10 cellular contexts compared by ENCODE assay signal in genomic region chr12:122116707-122117535, GRCh38. TPM values are rescaled to one million over a fixed set of nuclear protein-coding genes. Genes with fewer than 3 reads are reported as not detected.
A peak's percentile ranks its signal among the peaks of the same experiment; 100 is the strongest.
DNase-seq lines count a peak whose midpoint lies in the region; ATAC-seq, FAIRE-seq and TF ChIP-seq lines count a peak whose summit lies in the region.
"Had no signal": no experiment of that assay in that cellular context is flagged by ENCODE, and none has a peak within 500 bp of the region (broad histone marks: within the 10 kb centered on the region; RNA-seq: fewer than 3 reads in every experiment).

No MANE protein-coding gene starts in this region.

- peaks cover 74% of the 10 kb centered on the region for H3K79me2 ChIP-seq in GM23248 (ENCODE audit: insufficient read depth)

- FAIRE-seq in D721Med (lab: Jason Lieb, UNC), result no peak
- FAIRE-seq: GM12892, H1 had no signal

- no peak overlapping the region for H3K4me2 ChIP-seq in GM23248 (ENCODE audit: unreplicated experiment)

- H3K27me3 ChIP-seq in dorsolateral prefrontal cortex (no peaks in the 10 kb centered on the region), aorta (ENCODE audit: control insufficient read depth in 1 of 2, insufficient read depth in 2 of 2, low read length in 1 of 2) (no peaks in the 10 kb centered on the region), GM23248 (replicated peaks; ENCODE audit: insufficient read depth) (no peaks in the 10 kb centered on the region), prostate gland (replicated peaks; ENCODE audit: insufficient read depth) (no peaks in the 10 kb centered on the region)

- 60 to 63% methylated on average over 16 of the region's 16 CpGs for WGBS in aorta, 2 donors
- 96 to 97% methylated on average over 16 of the region's 16 CpGs for WGBS in GM23248 (ENCODE audit: low coverage in 1 of 2, low lambda C conversion rate in 2 of 2, missing lambda C conversion rate in 2 of 2), 2 experiments
- WGBS in prostate gland, result 74% methylated on average over 16 of the region's 16 CpGs

- no peak for TF ChIP-seq POLR2A in prostate gland (IDR thresholded peaks at IDR 0.05)

- no peaks in the 10 kb centered on the region for H4K20me1 ChIP-seq in GM23248 (ENCODE audit: insufficient read depth)

- peak overlapping the region in 38 of 59 donors; percentile 0 to 61 (median 32) for H3K4me3 ChIP-seq in dorsolateral prefrontal cortex
- H3K4me3 ChIP-seq in aorta (ENCODE audit: low read length in 2 of 2), result no peak overlapping the region
- H3K4me3 ChIP-seq in GM23248, result no peak overlapping the region
- H3K4me3 ChIP-seq in prostate gland, result no peak overlapping the region

- in situ Hi-C loops in GM23248 (cut with MboI), result loop anchor here (5.0 kb wide), 1 partner anchor 50 kb away; no protein-coding TSS in a partner anchor

- H3K9ac ChIP-seq in GM23248, result no peak overlapping the region

- ATAC-seq in aorta (ENCODE audit: low FRiP score), result peak; percentile 68

- H3K27ac ChIP-seq in dorsolateral prefrontal cortex, result peak overlapping the region; percentile 41 to 97 (median 90)
- no peak overlapping the region for H3K27ac ChIP-seq in aorta (ENCODE audit: low read depth in 1 of 2, low read length in 2 of 2)
- H3K27ac ChIP-seq in GM23248, result no peak overlapping the region
- no peak overlapping the region for H3K27ac ChIP-seq in prostate gland

- intact Hi-C loops in dorsolateral prefrontal cortex (cut with DNase I), result loop anchor here in 1 of 2 donors (1.0 kb wide), 2 partner anchors 19 to 39 kb away; partner anchors contain the start of gene MLXIP
- intact Hi-C loops in aorta (cut with DNase I), result no loop called here
- intact Hi-C loops in prostate gland (cut with DNase I), result no loop called here

- peaks cover 0 to 3% of the 10 kb centered on the region in 2 donors for H3K4me1 ChIP-seq in aorta (ENCODE audit: control insufficient read depth in 1 of 2, insufficient read depth in 2 of 2, low read length in 2 of 2)
- peaks cover 1% of the 10 kb centered on the region; the same call in 1 of the 2 replicates for H3K4me1 ChIP-seq in GM23248 (ENCODE audit: insufficient read depth)
- H3K4me1 ChIP-seq in prostate gland (replicated peaks), result no peaks in the 10 kb centered on the region

- no peaks in the 10 kb centered on the region for H3K36me3 Mint-ChIP-seq in activated naive CD8-positive, alpha-beta T cell
- peaks cover 2% of the 10 kb centered on the region for H3K36me3 Mint-ChIP-seq in activated naive CD8-positive, alpha-beta T cell treated with anti-CD3 and anti-CD28 coated beads for 36 hours

- no peak for DNase-seq in activated naive CD8-positive, alpha-beta T cell treated with anti-CD3 and anti-CD28 coated beads for 36 hours
- DNase-seq in dorsolateral prefrontal cortex, result peak; percentile 44 to 95 (median 90)
- peak; percentile 60 for DNase-seq in mesenteric fat pad (ENCODE audit: low spot score)
- DNase-seq in aorta, result peak in 1 of 2 donors; percentile 64
- DNase-seq in GM23248, result no peak
- DNase-seq in prostate gland (ENCODE audit: low spot score), result no peak
- no peak for DNase-seq in D721Med (ENCODE audit: insufficient read length, low spot score)

- H3K9me3 ChIP-seq in aorta (ENCODE audit: control insufficient read depth, low read length) (no peaks in the 10 kb centered on the region), GM23248 (ENCODE audit: low read depth) (no peaks in the 10 kb centered on the region), prostate gland (no peaks in the 10 kb centered on the region)

- peak in 45 of 56 donors; percentile 5 to 69 (median 41) for TF ChIP-seq CTCF in dorsolateral prefrontal cortex (IDR thresholded peaks at IDR 0.05 in 54 of 56, conservative IDR thresholded peaks at IDR 0.05 in 2 of 56; ENCODE audit: low read depth in 1 of 56, partially characterized antibody in 56 of 56)
- no peak for TF ChIP-seq CTCF in prostate gland (IDR thresholded peaks at IDR 0.05)
- TF ChIP-seq CTCF in D721Med (IDR thresholded peaks at IDR 0.05; ENCODE audit: insufficient read depth, missing control alignments), result no peak

- H3K4me3 Mint-ChIP-seq in activated naive CD8-positive, alpha-beta T cell, result no peak overlapping the region
- H3K4me3 Mint-ChIP-seq in activated naive CD8-positive, alpha-beta T cell treated with anti-CD3 and anti-CD28 coated beads for 36 hours, result no peak overlapping the region

- H3K9me3 Mint-ChIP-seq in activated naive CD8-positive, alpha-beta T cell (ENCODE audit: low read depth), result no peaks in the 10 kb centered on the region
- no peaks in the 10 kb centered on the region for H3K9me3 Mint-ChIP-seq in activated naive CD8-positive, alpha-beta T cell treated with anti-CD3 and anti-CD28 coated beads for 36 hours

- H2AFZ ChIP-seq in GM23248, result no peak overlapping the region

- H3K27ac Mint-ChIP-seq in activated naive CD8-positive, alpha-beta T cell, result peak overlapping the region; percentile 58
- no peak overlapping the region for H3K27ac Mint-ChIP-seq in activated naive CD8-positive, alpha-beta T cell treated with anti-CD3 and anti-CD28 coated beads for 36 hours

- H3F3A ChIP-seq in GM23248 (ENCODE audit: insufficient read depth), result peaks cover 5% of the 10 kb centered on the region

- no peaks in the 10 kb centered on the region for H3K27me3 Mint-ChIP-seq in activated naive CD8-positive, alpha-beta T cell
- no peaks in the 10 kb centered on the region for H3K27me3 Mint-ChIP-seq in activated naive CD8-positive, alpha-beta T cell treated with anti-CD3 and anti-CD28 coated beads for 36 hours

- H3K9me2 ChIP-seq in GM23248 (ENCODE audit: insufficient read depth), result no peaks in the 10 kb centered on the region

- H3K4me1 Mint-ChIP-seq in activated naive CD8-positive, alpha-beta T cell (ENCODE audit: low read depth), result peaks cover 46% of the 10 kb centered on the region
- H3K4me1 Mint-ChIP-seq in activated naive CD8-positive, alpha-beta T cell treated with anti-CD3 and anti-CD28 coated beads for 36 hours, result peaks cover 32% of the 10 kb centered on the region

- no peaks in the 10 kb centered on the region for H3K36me3 ChIP-seq in aorta (ENCODE audit: control insufficient read depth in 1 of 2, insufficient read depth in 2 of 2, low read length in 1 of 2)
- H3K36me3 ChIP-seq in GM23248 (ENCODE audit: low read depth), result no peaks in the 10 kb centered on the region
- no peaks in the 10 kb centered on the region for H3K36me3 ChIP-seq in prostate gland

RNA-seq across cellular contexts. Expression of gene MLXIP, which starts 38.4 kb away (rescaled TPM):
- 10 to 100 TPM; 29.0 to 30.1 TPM for total RNA-seq in activated naive CD8-positive, alpha-beta T cell treated with anti-CD3 and anti-CD28 coated beads for 36 hours
- total RNA-seq in dorsolateral prefrontal cortex, result 10 to 100 TPM; 22.2 to 78.4 (median 49.7) TPM
- 68.4 TPM for total RNA-seq in mesenteric fat pad
- total RNA-seq in aorta, result 10 to 100 TPM; 49.8 to 65.1 TPM
- polyA plus RNA-seq in aorta, result 10 to 100 TPM; 10.3 to 39.0 TPM
- 6.4 and 7.1 TPM in 2 replicates for total RNA-seq in GM23248 (2014; rRNA removed; shearing (Covaris generic))
- polyA plus RNA-seq in GM23248 (2016; fragmentation: Nextera tagmentation; extraction: Ambion mirVana), result 7.4 and 7.5 TPM in 2 replicates
- 10 to 100 TPM; 13.1 to 57.7 TPM for total RNA-seq in prostate gland

RNA-seq across cellular contexts. Expression of gene IL31, which starts 57.1 kb away (rescaled TPM):
- total RNA-seq in activated naive CD8-positive, alpha-beta T cell treated with anti-CD3 and anti-CD28 coated beads for 36 hours, result not detected
- total RNA-seq in dorsolateral prefrontal cortex (not detected), mesenteric fat pad (not detected), aorta (not detected), prostate gland (not detected)
- polyA plus RNA-seq in aorta (not detected), GM23248 (2016; fragmentation: Nextera tagmentation; extraction: Ambion mirVana) (not detected in 2 replicates)
- not detected in 2 replicates for total RNA-seq in GM23248 (2014; rRNA removed; shearing (Covaris generic))
- total RNA-seq: H1 had no signal
- polyA plus RNA-seq: H1 had no signal

Comparison
In these comparisons a context has a peak if more than half of its experiments do, and no peak if none do; other contexts are left out.
1. DNase-seq: peak in dorsolateral prefrontal cortex (10 of 10) and mesenteric fat pad (single experiment); none in activated naive CD8-positive, alpha-beta T cell treated with anti-CD3 and anti-CD28 coated beads for 36 hours (single experiment), GM23248 (single experiment), prostate gland (single experiment) and D721Med (single experiment).
2. H3K27ac ChIP-seq: peak in dorsolateral prefrontal cortex (59 of 59); none in aorta (0 of 2), GM23248 (single experiment) and prostate gland (0 of 2).
3. H3K4me3 ChIP-seq: peak in dorsolateral prefrontal cortex (38 of 59); none in aorta (0 of 2), GM23248 (single experiment) and prostate gland (0 of 2).
4. CTCF ChIP-seq: peak in dorsolateral prefrontal cortex (45 of 56); none in prostate gland (0 of 4) and D721Med (single experiment).